In genomic region chr15:58167095-58167591, GRCh38 we compare ENCODE assay signal across 1 cellular context.
A peak's percentile ranks its signal among the peaks of the same experiment; 100 is the strongest.
TF ChIP-seq lines count a peak whose summit lies in the region.

No MANE protein-coding gene starts in this region.

TF ChIP-seq in K562, 482 proteins besides CTCF, POLR2A, EP300 and RAD21:
- peak; percentile 34 to 71; a peak in 1 of 4 replicates for TF ChIP-seq RCOR1 (IDR thresholded peaks at IDR 0.05; ENCODE audit: borderline replicate concordance in 1 of 2, low read depth in 2 of 2, low read length in 2 of 2)
- TF ChIP-seq ZNF766 (CRISPR knock-in tag; conservative IDR thresholded peaks at IDR 0.05): 0 out of 2 replicates have a peak, but pooled peaks have one; percentile 36
- 0 out of 4 replicates have a peak, but pooled peaks of 1 of the 2 experiments have one; percentile 8 for TF ChIP-seq KDM1A (IDR thresholded peaks at IDR 0.05)
- TF ChIP-seq YBX1 (IDR thresholded peaks at IDR 0.05): no peak
- TF ChIP-seq TCF3 (CRISPR knock-in tag; IDR thresholded peaks at IDR 0.05): peak; percentile 71
- TF ChIP-seq MTA2 (IDR thresholded peaks at IDR 0.05; ENCODE audit: low read depth): peak; percentile 53; the same call in 1 of the 2 replicates
- peak; percentile 66 for TF ChIP-seq CBFA2T2 (conservative IDR thresholded peaks at IDR 0.05)
- TF ChIP-seq PKNOX1 (IDR thresholded peaks at IDR 0.05): peak; percentile 5; the same call in 1 of the 2 replicates
- no peak for TF ChIP-seq NR3C1 (CRISPR knock-in tag; IDR thresholded peaks at IDR 0.05)
- 0 out of 2 replicates have a peak, but pooled peaks have one; percentile 30 for TF ChIP-seq NFRKB (IDR thresholded peaks at IDR 0.05; ENCODE audit: low read depth)
- no peak for TF ChIP-seq PBX2 (CRISPR knock-in tag; IDR thresholded peaks at IDR 0.05; ENCODE audit: low read depth)
- no peak for TF ChIP-seq PBX2 (tag; conservative IDR thresholded peaks at IDR 0.05; ENCODE audit: low read depth)
- peak; percentile 23; the same call in 1 of the 2 replicates for TF ChIP-seq KLF16 (IDR thresholded peaks at IDR 0.05)
- peak; percentile 77 for TF ChIP-seq CBFA2T3 (IDR thresholded peaks at IDR 0.05)
- TF ChIP-seq SMARCA4 (IDR thresholded peaks at IDR 0.05): peak; percentile 83
- TF ChIP-seq ARID3A (IDR thresholded peaks at IDR 0.05; ENCODE audit: borderline replicate concordance, low read depth, low read length): 0 out of 2 replicates have a peak, but pooled peaks have one; percentile 26
- TF ChIP-seq EHMT2 (IDR thresholded peaks at IDR 0.05): 0 out of 2 replicates have a peak, but pooled peaks have one; percentile 16
- TF ChIP-seq TBL1XR1 (IDR thresholded peaks at IDR 0.05; ENCODE audit: low read length in 2 of 2): peak in 1 of 2 experiments; percentile 56; a peak in 2 of 4 replicates
- no peak for TF ChIP-seq ZNF197 (CRISPR knock-in tag; IDR thresholded peaks at IDR 0.05; ENCODE audit: low read depth)
- peak; percentile 87; the same call in 1 of the 2 replicates for TF ChIP-seq ESRRA (IDR thresholded peaks at IDR 0.05; ENCODE audit: borderline replicate concordance, low read depth)
- TF ChIP-seq RNF219 (CRISPR knock-in tag; IDR thresholded peaks at IDR 0.05): no peak
- no peak for TF ChIP-seq SREBF1 (IDR thresholded peaks at IDR 0.05; ENCODE audit: borderline replicate concordance, low read depth, low read length)
- TF ChIP-seq L3MBTL2 (IDR thresholded peaks at IDR 0.05): peak; percentile 43
- TF ChIP-seq MTA1 (IDR thresholded peaks at IDR 0.05; ENCODE audit: borderline replicate concordance): 0 out of 2 replicates have a peak, but pooled peaks have one; percentile 52
- TF ChIP-seq FOSL1 (tag; conservative IDR thresholded peaks at IDR 0.05): 0 out of 2 replicates have a peak, but pooled peaks have one; percentile 34
- TF ChIP-seq SMAD4 (CRISPR knock-in tag; conservative IDR thresholded peaks at IDR 0.05): 0 out of 2 replicates have a peak, but pooled peaks have one; percentile 58
- TF ChIP-seq NCOR1 (IDR thresholded peaks at IDR 0.05): peak; percentile 52
- peak; percentile 37; the same call in 1 of the 2 replicates for TF ChIP-seq NFIC (IDR thresholded peaks at IDR 0.05)
- peak; percentile 28 for TF ChIP-seq CHD4 (IDR thresholded peaks at IDR 0.05; ENCODE audit: insufficient read depth, insufficient replicate concordance, low read depth, low read length, poor library complexity, severe bottlenecking)
- no peak for TF ChIP-seq NONO (IDR thresholded peaks at IDR 0.05; ENCODE audit: low read depth in 2 of 2, low read length in 1 of 2)
- TF ChIP-seq TAL1 (IDR thresholded peaks at IDR 0.05): peak; percentile 77
- TF ChIP-seq NCOA2 (IDR thresholded peaks at IDR 0.05; ENCODE audit: partially characterized antibody in 2 of 2): peak in 1 of 2 experiments; percentile 21
- TF ChIP-seq CTBP1 (IDR thresholded peaks at IDR 0.05; ENCODE audit: borderline replicate concordance): peak; percentile 53; the same call in 1 of the 2 replicates
- peak in 1 of 2 experiments; percentile 51; a peak in 1 of 4 replicates for TF ChIP-seq UBTF (IDR thresholded peaks at IDR 0.05; ENCODE audit: borderline replicate concordance in 1 of 2, low read depth in 2 of 2, low read length in 2 of 2)
- no peak for TF ChIP-seq THRAP3 (IDR thresholded peaks at IDR 0.05; ENCODE audit: borderline replicate concordance)
- TF ChIP-seq HCFC1 (IDR thresholded peaks at IDR 0.05; ENCODE audit: low read depth, low read length): no peak
- TF ChIP-seq MTA3 (IDR thresholded peaks at IDR 0.05; ENCODE audit: borderline replicate concordance): 0 out of 2 replicates have a peak, but pooled peaks have one; percentile 27
- TF ChIP-seq NBN (IDR thresholded peaks at IDR 0.05; ENCODE audit: low read depth): 0 out of 2 replicates have a peak, but pooled peaks have one; percentile 46
- 0 out of 4 replicates have a peak, but pooled peaks of 1 of the 2 experiments have one; percentile 8 for TF ChIP-seq TRIM24 (IDR thresholded peaks at IDR 0.05)
- TF ChIP-seq ZNF561 (CRISPR knock-in tag; conservative IDR thresholded peaks at IDR 0.05): no peak
- peak; percentile 17; the same call in 1 of the 2 replicates for TF ChIP-seq JUND (IDR thresholded peaks at IDR 0.05; ENCODE audit: borderline replicate concordance, low read depth, low read length)
- TF ChIP-seq JUND (tag; IDR thresholded peaks at IDR 0.05; ENCODE audit: borderline replicate concordance, low read depth, low read length): peak; percentile 10; the same call in 1 of the 3 replicates
- peak; percentile 82 for TF ChIP-seq DPF2 (IDR thresholded peaks at IDR 0.05)
- peak; percentile 44 for TF ChIP-seq HDAC3 (IDR thresholded peaks at IDR 0.05; ENCODE audit: borderline replicate concordance, partially characterized antibody)
- no peak for TF ChIP-seq SMAD3 (CRISPR knock-in tag; conservative IDR thresholded peaks at IDR 0.05)
- TF ChIP-seq ARID1B (IDR thresholded peaks at IDR 0.05): peak; percentile 89
- TF ChIP-seq FOXJ2 (tag; IDR thresholded peaks at IDR 0.05): no peak
- TF ChIP-seq GATAD2B (IDR thresholded peaks at IDR 0.05; ENCODE audit: borderline replicate concordance): 0 out of 2 replicates have a peak, but pooled peaks have one; percentile 33
- peak; percentile 66 for TF ChIP-seq CEBPB (tag; IDR thresholded peaks at IDR 0.05)
- no peak for TF ChIP-seq PHF8 (IDR thresholded peaks at IDR 0.05; ENCODE audit: borderline replicate concordance, low read length)
- peak; percentile 58 for TF ChIP-seq MEIS2 (IDR thresholded peaks at IDR 0.05; ENCODE audit: partially characterized antibody)
- peak; percentile 45; the same call in 1 of the 2 replicates for TF ChIP-seq SMARCE1 (IDR thresholded peaks at IDR 0.05)
- TF ChIP-seq STAT5A (IDR thresholded peaks at IDR 0.05; ENCODE audit: borderline replicate concordance, low read length): peak; percentile 10; the same call in 1 of the 2 replicates
- TF ChIP-seq NCOA4 (IDR thresholded peaks at IDR 0.05; ENCODE audit: partially characterized antibody): no peak
- peak; percentile 44; the same call in 1 of the 2 replicates for TF ChIP-seq HMBOX1 (IDR thresholded peaks at IDR 0.05)
- TF ChIP-seq CCNT2 (IDR thresholded peaks at IDR 0.05; ENCODE audit: borderline replicate concordance, extremely low read depth, insufficient read length, low read depth, low read length): peak; percentile 20
- peak in 1 of 2 experiments; percentile 25; a peak in 1 of 4 replicates for TF ChIP-seq MNT (conservative IDR thresholded peaks at IDR 0.05)
- TF ChIP-seq ZNF146 (CRISPR knock-in tag; IDR thresholded peaks at IDR 0.05; ENCODE audit: unreplicated experiment): no peak
- TF ChIP-seq HDAC2 (IDR thresholded peaks at IDR 0.05): peak; percentile 53; the same call in 1 of the 2 replicates
- peak; percentile 62; the same call in 1 of the 2 replicates for TF ChIP-seq SOX6 (IDR thresholded peaks at IDR 0.05)
- no peak for TF ChIP-seq ZNF224 (CRISPR knock-in tag; IDR thresholded peaks at IDR 0.05)
- TF ChIP-seq SMARCC2 (IDR thresholded peaks at IDR 0.05; ENCODE audit: low read depth): peak; percentile 51; the same call in 1 of the 2 replicates
- peak; percentile 83 for TF ChIP-seq TEAD4 (IDR thresholded peaks at IDR 0.05; ENCODE audit: low read length)
- no peak for TF ChIP-seq TEAD4 (CRISPR knock-in tag; IDR thresholded peaks at IDR 0.05; ENCODE audit: borderline replicate concordance)
